Comparison of ENCODE assay signal across 1 cellular context in genomic region chr6:106089981-106090380, GRCh38.
TF ChIP-seq lines count a peak whose summit lies in the region.

No MANE protein-coding gene starts in this region.

TF ChIP-seq in GM12878, 131 proteins besides CTCF, POLR2A, EP300 and RAD21 (continued from another document):
- TF ChIP-seq ZNF687 (IDR thresholded peaks at IDR 0.05) (no peak), SMC3 (IDR thresholded peaks at IDR 0.05; ENCODE audit: borderline replicate concordance, low read length) (peak; percentile 38; the same call in 1 of the 2 replicates), RUNX3 (IDR thresholded peaks at IDR 0.05; ENCODE audit: low read length) (0 out of 2 replicates have a peak, but pooled peaks have one; percentile 19), ELK1 (IDR thresholded peaks at IDR 0.05; ENCODE audit: low read depth, low read length) (no peak)
